In the genomic region with DNA sequence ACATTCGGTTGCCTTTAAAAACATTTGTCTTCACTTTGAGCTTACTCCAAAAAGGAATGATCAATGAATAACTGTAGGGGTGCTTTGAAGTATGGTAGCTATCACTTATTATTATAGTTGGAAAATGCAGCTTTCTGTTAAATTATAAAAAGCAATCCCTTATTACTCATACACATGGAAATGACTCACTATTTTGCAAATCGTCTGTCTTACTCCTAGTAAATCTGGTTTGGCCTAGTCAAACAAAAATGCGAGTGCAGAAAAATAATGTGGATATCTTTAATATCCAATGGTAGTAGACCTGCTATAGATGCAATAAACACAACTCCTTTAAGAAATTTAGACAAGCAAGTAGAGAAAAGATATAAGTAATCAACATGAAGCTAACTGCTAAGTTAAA, we compare ENCODE assay signal across 20 cellular contexts.
DNase-seq lines count a peak whose midpoint lies in the region; ATAC-seq, FAIRE-seq and TF ChIP-seq lines count a peak whose summit lies in the region.
"Had no signal": no experiment of that assay in that cellular context is flagged by ENCODE, and none has a peak within 500 bp of the region (broad histone marks: within the 10 kb centered on the region; RNA-seq: fewer than 3 reads in every experiment).

No MANE protein-coding gene starts in this region.

- H3K36me3 ChIP-seq in endothelial cell of umbilical vein (ENCODE audit: control insufficient read depth in 2 of 2, extremely low read depth in 1 of 2, insufficient read depth in 2 of 2, low read length in 2 of 2): no peaks in the 10 kb centered on the region
- H3K36me3 ChIP-seq: SJCRH30 had no signal

- dilution Hi-C loops in endothelial cell of umbilical vein (cut with MboI; ENCODE audit: extremely low pct_ligation_motif_present, low sequenced_read_pairs): no loop called here

- FAIRE-seq in endothelial cell of umbilical vein (lab: Jason Lieb, UNC): peak; percentile 26
- FAIRE-seq: GM18507, GM19239 had no signal

- intact Hi-C loops in endothelial cell of umbilical vein (cut with micrococcal nuclease): no loop called here
- intact Hi-C loops in Right ventricle myocardium inferior (cut with DNase I): no loop called here

- H3K9me1 ChIP-seq in endothelial cell of umbilical vein (replicated peaks; ENCODE audit: control insufficient read depth, extremely low read depth, insufficient read depth, low read length): no peaks in the 10 kb centered on the region

- no peak overlapping the region for H3K27ac ChIP-seq in endothelial cell of umbilical vein (ENCODE audit: insufficient read depth, low read depth, low read length)
- H3K27ac ChIP-seq: parathyroid adenoma, SJCRH30 had no signal

- POLR2A ChIA-PET in endothelial cell of umbilical vein (lab: Charles Lee): no interaction called here

- H3K9me3 ChIP-seq in endothelial cell of umbilical vein (replicated peaks; ENCODE audit: control insufficient read depth, insufficient read depth, low read length): no peaks in the 10 kb centered on the region
- H3K9me3 ChIP-seq: Caco-2, SJCRH30 had no signal

- peaks cover 7% of the 10 kb centered on the region for H3K4me1 ChIP-seq in endothelial cell of umbilical vein (ENCODE audit: control insufficient read depth, extremely low read depth, insufficient read depth, low read length)
- H3K4me1 ChIP-seq: Caco-2, parathyroid adenoma, SJCRH30 had no signal

- no peak overlapping the region for H2AFZ ChIP-seq in endothelial cell of umbilical vein (ENCODE audit: low read depth, low read length)
- H2AFZ ChIP-seq: parathyroid adenoma had no signal

- ATAC-seq in Right ventricle myocardium inferior: no peak
- ATAC-seq: activated CD4-positive, alpha-beta T cell treated with anti-CD3 and anti-CD28 coated beads for 36 hours; activated naive CD4-positive, alpha-beta T cell treated with anti-CD3 and anti-CD28 coated beads, Interleukin-2, amount 50 U/mL, for 72 hours; left cardiac atrium had no signal

- H3K4me3 ChIP-seq in endothelial cell of umbilical vein (replicated peaks in 1 of 3; ENCODE audit: insufficient read depth in 1 of 3, low read depth in 1 of 3, low read length in 3 of 3): no peak overlapping the region
- H3K4me3 ChIP-seq: SJCRH30 had no signal

- DNase-seq in GM04503 (ENCODE audit: low read depth): peak; percentile 21
- DNase-seq in RKO (ENCODE audit: low spot score): peak; percentile 59
- peak; percentile 32 for DNase-seq in endothelial cell of umbilical vein (ENCODE audit: low read depth, low spot score)
- peak; percentile 47 for DNase-seq in stromal cell of bone marrow (ENCODE audit: low read depth)
- no peak for DNase-seq in KBM-7
- no peak for DNase-seq in HUDEP-2 (lab: John Stamatoyannopoulos, UW; ENCODE audit: unreplicated experiment in 76 of 76)
- no peak for DNase-seq in Right ventricle myocardium inferior (ENCODE audit: missing footprints)
- DNase-seq: activated CD4-positive, alpha-beta T cell treated with anti-CD3 and anti-CD28 coated beads for 36 hours; Caco-2; left cardiac atrium; NCI-H1092; NCI-H2171; NK-92 treated with Interleukin-12 subunit alpha and Interleukin-12 subunit beta, amount 100 ng/mL, for 24 hours; SJCRH30; substantia nigra; T-helper 9 cell had no signal

- in situ Hi-C loops in KBM-7 (cut with MboI; ENCODE audit: low pct_unique_long_range_greater_than_20kb, low sequenced_read_pairs): no loop called here

- no peak overlapping the region for H3K9ac ChIP-seq in endothelial cell of umbilical vein (replicated peaks; ENCODE audit: extremely low read depth, insufficient read depth, low read length)
- H3K9ac ChIP-seq: parathyroid adenoma had no signal

- H3K4me2 ChIP-seq in endothelial cell of umbilical vein (ENCODE audit: insufficient read depth, low read length): peak overlapping the region; percentile 11

- no peaks in the 10 kb centered on the region for H4K20me1 ChIP-seq in endothelial cell of umbilical vein (replicated peaks; ENCODE audit: control insufficient read depth, extremely low read depth, insufficient read depth, low read length)

- no peak for TF ChIP-seq CTCF in endothelial cell of umbilical vein (IDR thresholded peaks at IDR 0.05; ENCODE audit: extremely low read depth in 1 of 2, insufficient read depth in 1 of 2, low read depth in 1 of 2, low read length in 2 of 2)

- TF ChIP-seq POLR2A in endothelial cell of umbilical vein (IDR thresholded peaks at IDR 0.05; ENCODE audit: low read depth, low read length): no peak

- no peaks in the 10 kb centered on the region for H3K79me2 ChIP-seq in endothelial cell of umbilical vein (ENCODE audit: control insufficient read depth, insufficient read depth, low read length)
- H3K79me2 ChIP-seq: parathyroid adenoma had no signal

- CTCF ChIA-PET in endothelial cell of umbilical vein (lab: Charles Lee): interaction anchor here (0.7 to 2.1 kb wide), 7 partner anchors 9 to 556 kb away, joined by 3 to 12 read pairs (median 4); no protein-coding TSS in a partner anchor

- peaks cover 0 to 2% of the 10 kb centered on the region in 2 experiments for H3K27me3 ChIP-seq in endothelial cell of umbilical vein (ENCODE audit: control insufficient read depth in 2 of 2, insufficient read depth in 2 of 2, low read length in 2 of 2)
- H3K27me3 ChIP-seq: SJCRH30 had no signal

- BruUV-seq in endothelial cell of umbilical vein (replicated peaks; lab: Mats Ljungman, UMichigan): no TSS peak

TF ChIP-seq in endothelial cell of umbilical vein, 7 proteins besides CTCF, POLR2A, EP300 and RAD21:
- no peak for TF ChIP-seq POLR2AphosphoS5 (IDR thresholded peaks at IDR 0.05; ENCODE audit: insufficient read depth, low read depth, low read length)
- TF ChIP-seq GATA2 (IDR thresholded peaks at IDR 0.05; ENCODE audit: insufficient read depth, insufficient read length, low read depth, low read length): no peak
- TF ChIP-seq, protein P1, sequence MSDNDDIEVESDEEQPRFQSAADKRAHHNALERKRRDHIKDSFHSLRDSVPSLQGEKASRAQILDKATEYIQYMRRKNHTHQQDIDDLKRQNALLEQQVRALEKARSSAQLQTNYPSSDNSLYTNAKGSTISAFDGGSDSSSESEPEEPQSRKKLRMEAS (IDR thresholded peaks at IDR 0.05; ENCODE audit: insufficient read depth, insufficient read length): no peak
- no peak for TF ChIP-seq MYC (IDR thresholded peaks at IDR 0.05; ENCODE audit: low read depth, low read length)
- no peak for TF ChIP-seq EZH2 (IDR thresholded peaks at IDR 0.05; ENCODE audit: borderline replicate concordance, low read depth, low read length, severe bottlenecking)
- TF ChIP-seq JUN (IDR thresholded peaks at IDR 0.05; ENCODE audit: borderline replicate concordance, insufficient read depth, insufficient read length, low read depth): peak; percentile 40
- peak; percentile 71 for TF ChIP-seq FOS (IDR thresholded peaks at IDR 0.05; ENCODE audit: borderline replicate concordance, insufficient read depth, low read length)

Comparison
In these comparisons a context has a peak if more than half of its experiments do, and no peak if none do; other contexts are left out.
1. DNase-seq: peak in GM04503 (single experiment), RKO (single experiment), endothelial cell of umbilical vein (single experiment) and stromal cell of bone marrow (single experiment); none in KBM-7 (single experiment), HUDEP-2 (0 of 76) and Right ventricle myocardium inferior (single experiment).